Comparison of ENCODE assay signal across 15 cellular contexts in the genomic region with DNA sequence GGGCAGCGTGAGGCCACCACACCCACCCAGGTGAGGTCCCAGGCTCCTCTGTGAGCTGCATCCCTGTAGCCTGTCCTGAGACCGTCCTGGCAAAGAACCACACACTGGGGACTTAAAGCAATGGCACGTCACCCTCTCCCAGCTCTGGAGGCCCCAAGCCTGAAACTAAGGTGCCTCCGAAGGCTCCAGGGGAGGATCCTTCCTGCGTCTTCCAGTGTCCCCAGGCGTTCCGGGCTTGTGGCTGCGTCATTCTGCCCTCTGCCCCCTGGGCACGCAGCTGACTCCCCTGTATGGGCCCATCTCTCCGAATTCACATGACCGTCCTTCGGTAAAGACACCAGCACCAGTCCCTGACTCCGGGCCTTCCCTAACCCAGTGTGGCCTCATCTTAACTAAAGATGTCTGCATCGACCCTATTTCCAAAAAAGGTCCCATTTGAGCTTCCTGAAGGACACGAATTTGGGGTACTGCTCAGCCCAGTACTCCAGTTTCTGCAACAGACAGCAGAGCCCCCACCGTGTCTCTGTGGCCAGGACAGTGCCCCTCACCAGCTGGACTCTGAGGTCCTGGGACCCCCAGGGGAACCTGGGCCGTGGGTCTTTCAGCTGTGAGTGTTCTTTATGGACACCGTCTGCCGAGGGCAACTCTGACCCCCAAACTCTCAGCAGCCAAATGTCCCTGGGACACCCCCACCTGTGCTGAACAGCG.
"Had no signal": no experiment of that assay in that cellular context is flagged by ENCODE, and none has a peak within 500 bp of the region (broad histone marks: within the 10 kb centered on the region; RNA-seq: fewer than 3 reads in every experiment).

No MANE protein-coding gene starts in this region.

- H3K36me3 ChIP-seq: breast epithelium, esophagus squamous epithelium, tibial artery had no signal

- H3K4me3 Mint-ChIP-seq: activated CD8-positive, alpha-beta memory T cell treated with anti-CD3 and anti-CD28 coated beads, Interleukin-2, amount 10 ng/mL, durations not matched to agents 7 days and 5 days; activated naive CD8-positive, alpha-beta T cell treated with anti-CD3 and anti-CD28 coated beads for 36 hours; activated T-cell treated with anti-CD3 and anti-CD28 coated beads, Interleukin-2, amount 50 U/mL, for 24 hours; mesothelial cell of epicardium; stimulated activated effector memory CD8-positive, alpha-beta T cell treated with anti-CD3 and anti-CD28 coated beads, Interleukin-12 subunit alpha, Interleukin-12 subunit beta, amount 100 ng/mL, for 72 hours had no signal

- H3K4me3 ChIP-seq: breast epithelium, esophagus squamous epithelium, skin epidermis, tibial artery had no signal

- H3K27ac ChIP-seq: breast epithelium, esophagus squamous epithelium, skin epidermis, tibial artery had no signal

- ATAC-seq: activated CD8-positive, alpha-beta memory T cell treated with anti-CD3 and anti-CD28 coated beads, Interleukin-2, amount 10 ng/mL, durations not matched to agents 7 days and 5 days; stimulated activated effector memory CD8-positive, alpha-beta T cell treated with anti-CD3 and anti-CD28 coated beads, Interleukin-12 subunit alpha, Interleukin-12 subunit beta, amount 100 ng/mL, for 72 hours had no signal

- DNase-seq: activated CD4-positive, alpha-beta T cell treated with anti-CD3 and anti-CD28 coated beads for 1 hour; activated CD4-positive, alpha-beta T cell treated with anti-CD3 and anti-CD28 coated beads, Interleukin-2, amount 50 U/mL, for 48 hours; activated CD8-positive, alpha-beta memory T cell treated with anti-CD3 and anti-CD28 coated beads, Interleukin-2, amount 10 ng/mL, durations not matched to agents 7 days and 5 days; activated gamma-delta T cell treated with Interleukin-2 at 50 U/mL for 16 hours; activated naive CD8-positive, alpha-beta T cell treated with anti-CD3 and anti-CD28 coated beads for 36 hours; activated T-cell treated with anti-CD3 and anti-CD28 coated beads, Interleukin-2, amount 50 U/mL, for 24 hours; esophagus squamous epithelium; foreskin fibroblast; nucleus accumbens; T1000 had no signal

- H3K27ac Mint-ChIP-seq: activated CD8-positive, alpha-beta memory T cell treated with anti-CD3 and anti-CD28 coated beads, Interleukin-2, amount 10 ng/mL, durations not matched to agents 7 days and 5 days; activated naive CD8-positive, alpha-beta T cell treated with anti-CD3 and anti-CD28 coated beads for 36 hours; activated T-cell treated with anti-CD3 and anti-CD28 coated beads, Interleukin-2, amount 50 U/mL, for 24 hours; mesothelial cell of epicardium; stimulated activated effector memory CD8-positive, alpha-beta T cell treated with anti-CD3 and anti-CD28 coated beads, Interleukin-12 subunit alpha, Interleukin-12 subunit beta, amount 100 ng/mL, for 72 hours had no signal

- H3K4me1 Mint-ChIP-seq: activated CD8-positive, alpha-beta memory T cell treated with anti-CD3 and anti-CD28 coated beads, Interleukin-2, amount 10 ng/mL, durations not matched to agents 7 days and 5 days; stimulated activated effector memory CD8-positive, alpha-beta T cell treated with anti-CD3 and anti-CD28 coated beads, Interleukin-12 subunit alpha, Interleukin-12 subunit beta, amount 100 ng/mL, for 72 hours had no signal

- H3K36me3 Mint-ChIP-seq: activated CD8-positive, alpha-beta memory T cell treated with anti-CD3 and anti-CD28 coated beads, Interleukin-2, amount 10 ng/mL, durations not matched to agents 7 days and 5 days; activated naive CD8-positive, alpha-beta T cell treated with anti-CD3 and anti-CD28 coated beads for 36 hours; mesothelial cell of epicardium; stimulated activated effector memory CD8-positive, alpha-beta T cell treated with anti-CD3 and anti-CD28 coated beads, Interleukin-12 subunit alpha, Interleukin-12 subunit beta, amount 100 ng/mL, for 72 hours had no signal

- H3K9me3 Mint-ChIP-seq: activated naive CD8-positive, alpha-beta T cell treated with anti-CD3 and anti-CD28 coated beads for 36 hours; activated T-cell treated with anti-CD3 and anti-CD28 coated beads, Interleukin-2, amount 50 U/mL, for 24 hours; mesothelial cell of epicardium; stimulated activated effector memory CD8-positive, alpha-beta T cell treated with anti-CD3 and anti-CD28 coated beads, Interleukin-12 subunit alpha, Interleukin-12 subunit beta, amount 100 ng/mL, for 72 hours had no signal

- H3K27me3 Mint-ChIP-seq: activated CD8-positive, alpha-beta memory T cell treated with anti-CD3 and anti-CD28 coated beads, Interleukin-2, amount 10 ng/mL, durations not matched to agents 7 days and 5 days; activated naive CD8-positive, alpha-beta T cell treated with anti-CD3 and anti-CD28 coated beads for 36 hours; activated T-cell treated with anti-CD3 and anti-CD28 coated beads, Interleukin-2, amount 50 U/mL, for 24 hours had no signal

- H3K4me1 ChIP-seq: breast epithelium, tibial artery had no signal
